Comparison of ENCODE assay signal across 18 cellular contexts in the genomic region with DNA sequence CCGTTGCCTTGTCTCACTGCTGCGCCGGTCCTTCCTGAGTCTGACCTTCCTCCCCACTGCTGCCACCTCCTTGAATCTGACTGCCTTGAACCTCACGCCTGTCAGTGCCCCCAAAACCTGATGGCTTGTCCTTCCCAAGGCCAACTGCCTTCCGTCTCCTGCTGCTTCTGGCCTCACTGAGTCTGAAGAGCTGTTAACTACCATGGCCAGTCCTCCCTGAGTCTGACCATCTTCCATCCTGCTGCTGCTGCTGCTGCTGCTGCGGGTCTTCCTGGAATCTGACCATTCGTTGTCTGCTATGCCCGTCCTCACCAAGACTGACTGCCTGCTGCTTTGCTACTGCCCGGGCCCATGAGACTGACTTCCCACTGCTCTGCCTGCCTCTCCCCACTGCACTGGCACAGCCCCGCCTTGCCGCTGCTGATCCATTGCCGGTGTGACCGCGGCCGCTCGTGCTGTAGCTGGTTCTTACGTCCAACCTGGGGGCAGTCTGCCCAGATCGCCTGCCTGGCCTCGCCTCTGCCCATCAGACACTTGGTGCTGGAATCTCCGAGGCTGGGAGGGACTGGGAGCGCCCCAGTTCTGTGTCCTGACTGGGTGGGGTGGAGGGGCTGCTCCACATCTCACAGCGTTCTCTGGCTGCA. TPM values are rescaled to one million over a fixed set of nuclear protein-coding genes. Genes with fewer than 3 reads are reported as not detected.
"Had no signal": no experiment of that assay in that cellular context is flagged by ENCODE, and none has a peak within 500 bp of the region (broad histone marks: within the 10 kb centered on the region; RNA-seq: fewer than 3 reads in every experiment).

No MANE protein-coding gene starts in this region.

- H3K27me3 ChIP-seq: heart right ventricle, ovary, tibial nerve had no signal

- H3K4me3 Mint-ChIP-seq: activated naive CD8-positive, alpha-beta T cell treated with anti-CD3 and anti-CD28 coated beads, Interleukin-2, amount 50 U/mL, for 24 hours; activated T-helper 1 cell treated with anti-CD3 and anti-CD28 coated beads, Interleukin-12 subunit alpha, Interleukin-12 subunit beta, Interleukin-2, Interleukin-4 antibody, amounts not matched to agents 30 ng/mL and 10 ng/mL and 1 ng/mL, durations not matched to agents 14 hours and 24 hours and 36 hours; natural killer cell treated with Interleukin-12 subunit alpha and Interleukin-12 subunit beta and Interleukin-15 and Interleukin-18, amount 100 ng/mL, for 72 hours had no signal

- DNase-seq: activated CD4-positive, alpha-beta T cell treated with anti-CD3 and anti-CD28 coated beads for 48 hours; activated naive CD4-positive, alpha-beta T cell; activated naive CD8-positive, alpha-beta T cell treated with anti-CD3 and anti-CD28 coated beads, Interleukin-2, amount 50 U/mL, for 24 hours; effector CD8-positive, alpha-beta T cell; heart right ventricle; ovary; stimulated activated CD4-positive, alpha-beta T cell treated with anti-CD3 and anti-CD28 coated beads, Interleukin-15, amount 100 ng/mL, for 24 hours; SW 1271; T1000 had no signal

- H3K36me3 ChIP-seq: ovary had no signal

- H3K27ac Mint-ChIP-seq: activated naive CD8-positive, alpha-beta T cell treated with anti-CD3 and anti-CD28 coated beads, Interleukin-2, amount 50 U/mL, for 24 hours; activated T-helper 1 cell treated with anti-CD3 and anti-CD28 coated beads, Interleukin-12 subunit alpha, Interleukin-12 subunit beta, Interleukin-2, Interleukin-4 antibody, amounts not matched to agents 30 ng/mL and 10 ng/mL and 1 ng/mL, durations not matched to agents 14 hours and 24 hours and 36 hours; memory B cell; natural killer cell treated with Interleukin-12 subunit alpha and Interleukin-12 subunit beta and Interleukin-15 and Interleukin-18, amount 100 ng/mL, for 72 hours had no signal

- H3K9me3 Mint-ChIP-seq: activated naive CD8-positive, alpha-beta T cell treated with anti-CD3 and anti-CD28 coated beads, Interleukin-2, amount 50 U/mL, for 24 hours; activated T-helper 1 cell treated with anti-CD3 and anti-CD28 coated beads, Interleukin-12 subunit alpha, Interleukin-12 subunit beta, Interleukin-2, Interleukin-4 antibody, amounts not matched to agents 30 ng/mL and 10 ng/mL and 1 ng/mL, durations not matched to agents 14 hours and 24 hours and 36 hours; memory B cell; natural killer cell treated with Interleukin-12 subunit alpha and Interleukin-12 subunit beta and Interleukin-15 and Interleukin-18, amount 100 ng/mL, for 72 hours had no signal

- ATAC-seq: activated naive CD8-positive, alpha-beta T cell treated with anti-CD3 and anti-CD28 coated beads, Interleukin-2, amount 50 U/mL, for 24 hours; heart right ventricle; natural killer cell treated with Interleukin-12 subunit alpha and Interleukin-12 subunit beta and Interleukin-15 and Interleukin-18, amount 100 ng/mL, for 72 hours had no signal

- H3K36me3 Mint-ChIP-seq: natural killer cell treated with Interleukin-12 subunit alpha and Interleukin-12 subunit beta and Interleukin-15 and Interleukin-18, amount 100 ng/mL, for 72 hours had no signal

- H3K27ac ChIP-seq: coronary artery, heart right ventricle, ovary, VCaP had no signal

- H3K9me3 ChIP-seq: heart right ventricle, ovary, tibial nerve had no signal

- H3K4me3 ChIP-seq: coronary artery, heart right ventricle, ovary, tibial nerve had no signal

- FAIRE-seq: astrocyte, frontal cortex, islet of Langerhans had no signal

RNA-seq across cellular contexts. Expression of a gene that starts 50.9 kb away (rescaled TPM):
- total RNA-seq: astrocyte had no signal
